In the genomic region with DNA sequence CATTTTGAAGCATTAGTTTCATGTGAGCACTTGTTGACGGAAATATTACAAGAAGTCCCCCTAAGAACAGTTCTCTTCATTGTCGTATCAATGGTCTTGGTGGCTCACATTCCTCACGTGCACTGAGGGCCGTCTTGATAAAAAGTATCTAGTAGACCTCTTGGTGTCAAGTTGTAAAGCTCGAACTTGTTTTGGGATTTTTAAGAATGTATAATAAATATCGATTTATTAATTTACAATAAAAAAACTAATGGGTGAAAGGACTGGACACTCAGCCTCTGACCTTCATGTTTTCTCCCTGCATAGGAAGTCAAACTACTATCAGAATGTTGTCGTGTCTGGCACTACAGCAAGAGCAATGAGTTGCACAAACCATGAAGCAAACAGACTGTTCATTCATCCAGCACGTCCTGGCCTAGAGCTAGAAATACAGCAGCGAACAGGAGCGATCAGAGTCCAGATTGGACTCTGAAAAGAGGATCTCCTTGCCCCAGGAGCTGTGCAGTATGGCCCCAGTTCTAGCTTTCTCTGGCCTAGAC, we compare ENCODE assay signal across 1 cellular context.
TF ChIP-seq lines count a peak whose summit lies in the region.

No MANE protein-coding gene starts in this region.

TF ChIP-seq in HepG2, 621 proteins besides CTCF, POLR2A, EP300 and RAD21 (continued from another document and continues in another):
- TF ChIP-seq, protein P1, sequence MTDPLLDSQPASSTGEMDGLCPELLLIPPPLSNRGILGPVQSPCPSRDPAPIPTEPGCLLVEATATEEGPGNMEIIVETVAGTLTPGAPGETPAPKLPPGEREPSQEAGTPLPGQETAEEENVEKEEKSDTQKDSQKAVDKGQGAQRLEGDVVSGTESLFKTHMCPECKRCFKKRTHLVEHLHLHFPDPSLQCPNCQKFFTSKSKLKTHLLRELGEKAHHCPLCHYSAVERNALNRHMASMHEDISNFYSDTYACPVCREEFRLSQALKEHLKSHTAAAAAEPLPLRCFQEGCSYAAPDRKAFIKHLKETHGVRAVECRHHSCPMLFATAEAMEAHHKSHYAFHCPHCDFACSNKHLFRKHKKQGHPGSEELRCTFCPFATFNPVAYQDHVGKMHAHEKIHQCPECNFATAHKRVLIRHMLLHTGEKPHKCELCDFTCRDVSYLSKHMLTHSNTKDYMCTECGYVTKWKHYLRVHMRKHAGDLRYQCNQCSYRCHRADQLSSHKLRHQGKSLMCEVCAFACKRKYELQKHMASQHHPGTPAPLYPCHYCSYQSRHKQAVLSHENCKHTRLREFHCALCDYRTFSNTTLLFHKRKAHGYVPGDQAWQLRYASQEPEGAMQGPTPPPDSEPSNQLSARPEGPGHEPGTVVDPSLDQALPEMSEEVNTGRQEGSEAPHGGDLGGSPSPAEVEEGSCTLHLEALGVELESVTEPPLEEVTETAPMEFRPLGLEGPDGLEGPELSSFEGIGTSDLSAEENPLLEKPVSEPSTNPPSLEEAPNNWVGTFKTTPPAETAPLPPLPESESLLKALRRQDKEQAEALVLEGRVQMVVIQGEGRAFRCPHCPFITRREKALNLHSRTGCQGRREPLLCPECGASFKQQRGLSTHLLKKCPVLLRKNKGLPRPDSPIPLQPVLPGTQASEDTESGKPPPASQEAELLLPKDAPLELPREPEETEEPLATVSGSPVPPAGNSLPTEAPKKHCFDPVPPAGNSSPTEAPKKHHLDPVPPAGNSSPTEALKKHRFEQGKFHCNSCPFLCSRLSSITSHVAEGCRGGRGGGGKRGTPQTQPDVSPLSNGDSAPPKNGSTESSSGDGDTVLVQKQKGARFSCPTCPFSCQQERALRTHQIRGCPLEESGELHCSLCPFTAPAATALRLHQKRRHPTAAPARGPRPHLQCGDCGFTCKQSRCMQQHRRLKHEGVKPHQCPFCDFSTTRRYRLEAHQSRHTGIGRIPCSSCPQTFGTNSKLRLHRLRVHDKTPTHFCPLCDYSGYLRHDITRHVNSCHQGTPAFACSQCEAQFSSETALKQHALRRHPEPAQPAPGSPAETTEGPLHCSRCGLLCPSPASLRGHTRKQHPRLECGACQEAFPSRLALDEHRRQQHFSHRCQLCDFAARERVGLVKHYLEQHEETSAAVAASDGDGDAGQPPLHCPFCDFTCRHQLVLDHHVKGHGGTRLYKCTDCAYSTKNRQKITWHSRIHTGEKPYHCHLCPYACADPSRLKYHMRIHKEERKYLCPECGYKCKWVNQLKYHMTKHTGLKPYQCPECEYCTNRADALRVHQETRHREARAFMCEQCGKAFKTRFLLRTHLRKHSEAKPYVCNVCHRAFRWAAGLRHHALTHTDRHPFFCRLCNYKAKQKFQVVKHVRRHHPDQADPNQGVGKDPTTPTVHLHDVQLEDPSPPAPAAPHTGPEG (CRISPR knock-in tag; IDR thresholded peaks at IDR 0.05): no peak
- no peak for TF ChIP-seq YY1 (IDR thresholded peaks at IDR 0.05; ENCODE audit: insufficient read depth, insufficient replicate concordance, low read depth, low read length)
- no peak for TF ChIP-seq NR2F1 (CRISPR knock-in tag; IDR thresholded peaks at IDR 0.05)
- no peak for TF ChIP-seq ZNF883 (CRISPR knock-in tag; IDR thresholded peaks at IDR 0.05; ENCODE audit: not compliant biosample characterization)
- no peak for TF ChIP-seq FOXK2 (IDR thresholded peaks at IDR 0.05)
- TF ChIP-seq ZBTB7A (CRISPR knock-in tag; IDR thresholded peaks at IDR 0.05): no peak
- no peak for TF ChIP-seq ZBTB8A (CRISPR knock-in tag; IDR thresholded peaks at IDR 0.05; ENCODE audit: borderline replicate concordance, low read depth)
- TF ChIP-seq, protein P2, sequence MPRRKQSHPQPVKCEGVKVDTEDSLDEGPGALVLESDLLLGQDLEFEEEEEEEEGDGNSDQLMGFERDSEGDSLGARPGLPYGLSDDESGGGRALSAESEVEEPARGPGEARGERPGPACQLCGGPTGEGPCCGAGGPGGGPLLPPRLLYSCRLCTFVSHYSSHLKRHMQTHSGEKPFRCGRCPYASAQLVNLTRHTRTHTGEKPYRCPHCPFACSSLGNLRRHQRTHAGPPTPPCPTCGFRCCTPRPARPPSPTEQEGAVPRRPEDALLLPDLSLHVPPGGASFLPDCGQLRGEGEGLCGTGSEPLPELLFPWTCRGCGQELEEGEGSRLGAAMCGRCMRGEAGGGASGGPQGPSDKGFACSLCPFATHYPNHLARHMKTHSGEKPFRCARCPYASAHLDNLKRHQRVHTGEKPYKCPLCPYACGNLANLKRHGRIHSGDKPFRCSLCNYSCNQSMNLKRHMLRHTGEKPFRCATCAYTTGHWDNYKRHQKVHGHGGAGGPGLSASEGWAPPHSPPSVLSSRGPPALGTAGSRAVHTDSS (CRISPR knock-in tag; conservative IDR thresholded peaks at IDR 0.05): no peak
- TF ChIP-seq, protein P3, sequence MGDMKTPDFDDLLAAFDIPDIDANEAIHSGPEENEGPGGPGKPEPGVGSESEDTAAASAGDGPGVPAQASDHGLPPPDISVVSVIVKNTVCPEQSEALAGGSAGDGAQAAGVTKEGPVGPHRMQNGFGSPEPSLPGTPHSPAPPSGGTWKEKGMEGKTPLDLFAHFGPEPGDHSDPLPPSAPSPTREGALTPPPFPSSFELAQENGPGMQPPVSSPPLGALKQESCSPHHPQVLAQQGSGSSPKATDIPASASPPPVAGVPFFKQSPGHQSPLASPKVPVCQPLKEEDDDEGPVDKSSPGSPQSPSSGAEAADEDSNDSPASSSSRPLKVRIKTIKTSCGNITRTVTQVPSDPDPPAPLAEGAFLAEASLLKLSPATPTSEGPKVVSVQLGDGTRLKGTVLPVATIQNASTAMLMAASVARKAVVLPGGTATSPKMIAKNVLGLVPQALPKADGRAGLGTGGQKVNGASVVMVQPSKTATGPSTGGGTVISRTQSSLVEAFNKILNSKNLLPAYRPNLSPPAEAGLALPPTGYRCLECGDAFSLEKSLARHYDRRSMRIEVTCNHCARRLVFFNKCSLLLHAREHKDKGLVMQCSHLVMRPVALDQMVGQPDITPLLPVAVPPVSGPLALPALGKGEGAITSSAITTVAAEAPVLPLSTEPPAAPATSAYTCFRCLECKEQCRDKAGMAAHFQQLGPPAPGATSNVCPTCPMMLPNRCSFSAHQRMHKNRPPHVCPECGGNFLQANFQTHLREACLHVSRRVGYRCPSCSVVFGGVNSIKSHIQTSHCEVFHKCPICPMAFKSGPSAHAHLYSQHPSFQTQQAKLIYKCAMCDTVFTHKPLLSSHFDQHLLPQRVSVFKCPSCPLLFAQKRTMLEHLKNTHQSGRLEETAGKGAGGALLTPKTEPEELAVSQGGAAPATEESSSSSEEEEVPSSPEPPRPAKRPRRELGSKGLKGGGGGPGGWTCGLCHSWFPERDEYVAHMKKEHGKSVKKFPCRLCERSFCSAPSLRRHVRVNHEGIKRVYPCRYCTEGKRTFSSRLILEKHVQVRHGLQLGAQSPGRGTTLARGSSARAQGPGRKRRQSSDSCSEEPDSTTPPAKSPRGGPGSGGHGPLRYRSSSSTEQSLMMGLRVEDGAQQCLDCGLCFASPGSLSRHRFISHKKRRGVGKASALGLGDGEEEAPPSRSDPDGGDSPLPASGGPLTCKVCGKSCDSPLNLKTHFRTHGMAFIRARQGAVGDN (CRISPR knock-in tag; IDR thresholded peaks at IDR 0.05): no peak
- TF ChIP-seq, protein P4, sequence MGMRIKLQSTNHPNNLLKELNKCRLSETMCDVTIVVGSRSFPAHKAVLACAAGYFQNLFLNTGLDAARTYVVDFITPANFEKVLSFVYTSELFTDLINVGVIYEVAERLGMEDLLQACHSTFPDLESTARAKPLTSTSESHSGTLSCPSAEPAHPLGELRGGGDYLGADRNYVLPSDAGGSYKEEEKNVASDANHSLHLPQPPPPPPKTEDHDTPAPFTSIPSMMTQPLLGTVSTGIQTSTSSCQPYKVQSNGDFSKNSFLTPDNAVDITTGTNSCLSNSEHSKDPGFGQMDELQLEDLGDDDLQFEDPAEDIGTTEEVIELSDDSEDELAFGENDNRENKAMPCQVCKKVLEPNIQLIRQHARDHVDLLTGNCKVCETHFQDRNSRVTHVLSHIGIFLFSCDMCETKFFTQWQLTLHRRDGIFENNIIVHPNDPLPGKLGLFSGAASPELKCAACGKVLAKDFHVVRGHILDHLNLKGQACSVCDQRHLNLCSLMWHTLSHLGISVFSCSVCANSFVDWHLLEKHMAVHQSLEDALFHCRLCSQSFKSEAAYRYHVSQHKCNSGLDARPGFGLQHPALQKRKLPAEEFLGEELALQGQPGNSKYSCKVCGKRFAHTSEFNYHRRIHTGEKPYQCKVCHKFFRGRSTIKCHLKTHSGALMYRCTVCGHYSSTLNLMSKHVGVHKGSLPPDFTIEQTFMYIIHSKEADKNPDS (CRISPR knock-in tag; IDR thresholded peaks at IDR 0.05): no peak
- TF ChIP-seq MAFF (IDR thresholded peaks at IDR 0.05; ENCODE audit: low read depth, low read length): no peak
- peak; percentile 31; the same call in 1 of the 2 replicates for TF ChIP-seq SMC3 (IDR thresholded peaks at IDR 0.05; ENCODE audit: low read length)
- TF ChIP-seq THAP11 (CRISPR knock-in tag; IDR thresholded peaks at IDR 0.05): peak; percentile 34; the same call in 1 of the 2 replicates
- TF ChIP-seq MTF1 (CRISPR knock-in tag; IDR thresholded peaks at IDR 0.05): no peak
- TF ChIP-seq ZNF230 (CRISPR knock-in tag; IDR thresholded peaks at IDR 0.05): no peak
- TF ChIP-seq POLR2AphosphoS2 (IDR thresholded peaks at IDR 0.05; ENCODE audit: low read depth, low read length): no peak
- TF ChIP-seq ZNF772 (CRISPR knock-in tag; IDR thresholded peaks at IDR 0.05): no peak
- TF ChIP-seq GATAD2A (CRISPR knock-in tag; IDR thresholded peaks at IDR 0.05): peak; percentile 84; the same call in 1 of the 2 replicates
- TF ChIP-seq, protein P5, sequence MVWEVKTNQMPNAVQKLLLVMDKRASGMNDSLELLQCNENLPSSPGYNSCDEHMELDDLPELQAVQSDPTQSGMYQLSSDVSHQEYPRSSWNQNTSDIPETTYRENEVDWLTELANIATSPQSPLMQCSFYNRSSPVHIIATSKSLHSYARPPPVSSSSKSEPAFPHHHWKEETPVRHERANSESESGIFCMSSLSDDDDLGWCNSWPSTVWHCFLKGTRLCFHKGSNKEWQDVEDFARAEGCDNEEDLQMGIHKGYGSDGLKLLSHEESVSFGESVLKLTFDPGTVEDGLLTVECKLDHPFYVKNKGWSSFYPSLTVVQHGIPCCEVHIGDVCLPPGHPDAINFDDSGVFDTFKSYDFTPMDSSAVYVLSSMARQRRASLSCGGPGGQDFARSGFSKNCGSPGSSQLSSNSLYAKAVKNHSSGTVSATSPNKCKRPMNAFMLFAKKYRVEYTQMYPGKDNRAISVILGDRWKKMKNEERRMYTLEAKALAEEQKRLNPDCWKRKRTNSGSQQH (CRISPR knock-in tag; IDR thresholded peaks at IDR 0.05; ENCODE audit: low read depth): no peak
- no peak for TF ChIP-seq ARID2 (CRISPR knock-in tag; IDR thresholded peaks at IDR 0.05; ENCODE audit: borderline replicate concordance)
- peak; percentile 63; the same call in 1 of the 2 replicates for TF ChIP-seq ZNF768 (CRISPR knock-in tag; IDR thresholded peaks at IDR 0.05)
- TF ChIP-seq, protein P6, sequence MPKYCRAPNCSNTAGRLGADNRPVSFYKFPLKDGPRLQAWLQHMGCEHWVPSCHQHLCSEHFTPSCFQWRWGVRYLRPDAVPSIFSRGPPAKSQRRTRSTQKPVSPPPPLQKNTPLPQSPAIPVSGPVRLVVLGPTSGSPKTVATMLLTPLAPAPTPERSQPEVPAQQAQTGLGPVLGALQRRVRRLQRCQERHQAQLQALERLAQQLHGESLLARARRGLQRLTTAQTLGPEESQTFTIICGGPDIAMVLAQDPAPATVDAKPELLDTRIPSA (CRISPR knock-in tag; IDR thresholded peaks at IDR 0.05; ENCODE audit: borderline replicate concordance): no peak
- TF ChIP-seq, protein P7, sequence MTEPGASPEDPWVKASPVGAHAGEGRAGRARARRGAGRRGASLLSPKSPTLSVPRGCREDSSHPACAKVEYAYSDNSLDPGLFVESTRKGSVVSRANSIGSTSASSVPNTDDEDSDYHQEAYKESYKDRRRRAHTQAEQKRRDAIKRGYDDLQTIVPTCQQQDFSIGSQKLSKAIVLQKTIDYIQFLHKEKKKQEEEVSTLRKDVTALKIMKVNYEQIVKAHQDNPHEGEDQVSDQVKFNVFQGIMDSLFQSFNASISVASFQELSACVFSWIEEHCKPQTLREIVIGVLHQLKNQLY (CRISPR knock-in tag; IDR thresholded peaks at IDR 0.05): peak; percentile 60
- no peak for TF ChIP-seq KMT2B (CRISPR knock-in tag; IDR thresholded peaks at IDR 0.05)
- TF ChIP-seq ZNF484 (CRISPR knock-in tag; IDR thresholded peaks at IDR 0.05; ENCODE audit: borderline replicate concordance, low read depth): no peak
- TF ChIP-seq, protein P8, sequence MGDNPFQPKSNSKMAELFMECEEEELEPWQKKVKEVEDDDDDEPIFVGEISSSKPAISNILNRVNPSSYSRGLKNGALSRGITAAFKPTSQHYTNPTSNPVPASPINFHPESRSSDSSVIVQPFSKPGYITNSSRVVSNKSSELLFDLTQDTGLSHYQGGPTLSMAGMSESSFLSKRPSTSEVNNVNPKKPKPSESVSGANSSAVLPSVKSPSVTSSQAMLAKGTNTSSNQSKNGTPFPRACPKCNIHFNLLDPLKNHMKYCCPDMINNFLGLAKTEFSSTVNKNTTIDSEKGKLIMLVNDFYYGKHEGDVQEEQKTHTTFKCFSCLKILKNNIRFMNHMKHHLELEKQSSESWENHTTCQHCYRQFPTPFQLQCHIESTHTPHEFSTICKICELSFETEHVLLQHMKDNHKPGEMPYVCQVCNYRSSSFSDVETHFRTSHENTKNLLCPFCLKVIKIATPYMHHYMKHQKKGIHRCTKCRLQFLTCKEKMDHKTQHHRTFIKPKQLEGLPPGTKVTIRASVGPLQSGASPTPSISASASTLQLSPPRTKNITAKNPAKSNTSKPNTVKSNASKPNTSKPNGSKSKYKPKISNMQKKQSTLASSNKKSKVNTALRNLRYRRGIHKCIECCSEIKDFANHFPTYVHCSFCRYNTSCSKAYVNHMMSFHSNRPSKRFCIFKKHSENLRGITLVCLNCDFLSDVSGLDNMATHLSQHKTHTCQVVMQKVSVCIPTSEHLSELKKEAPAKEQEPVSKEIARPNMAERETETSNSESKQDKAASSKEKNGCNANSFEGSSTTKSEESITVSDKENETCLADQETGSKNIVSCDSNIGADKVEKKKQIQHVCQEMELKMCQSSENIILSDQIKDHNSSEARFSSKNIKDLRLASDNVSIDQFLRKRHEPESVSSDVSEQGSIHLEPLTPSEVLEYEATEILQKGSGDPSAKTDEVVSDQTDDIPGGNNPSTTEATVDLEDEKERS (CRISPR knock-in tag; IDR thresholded peaks at IDR 0.05): peak; percentile 66; the same call in 1 of the 2 replicates
